Comparison of ENCODE assay signal across 1 cellular context in the genomic region with DNA sequence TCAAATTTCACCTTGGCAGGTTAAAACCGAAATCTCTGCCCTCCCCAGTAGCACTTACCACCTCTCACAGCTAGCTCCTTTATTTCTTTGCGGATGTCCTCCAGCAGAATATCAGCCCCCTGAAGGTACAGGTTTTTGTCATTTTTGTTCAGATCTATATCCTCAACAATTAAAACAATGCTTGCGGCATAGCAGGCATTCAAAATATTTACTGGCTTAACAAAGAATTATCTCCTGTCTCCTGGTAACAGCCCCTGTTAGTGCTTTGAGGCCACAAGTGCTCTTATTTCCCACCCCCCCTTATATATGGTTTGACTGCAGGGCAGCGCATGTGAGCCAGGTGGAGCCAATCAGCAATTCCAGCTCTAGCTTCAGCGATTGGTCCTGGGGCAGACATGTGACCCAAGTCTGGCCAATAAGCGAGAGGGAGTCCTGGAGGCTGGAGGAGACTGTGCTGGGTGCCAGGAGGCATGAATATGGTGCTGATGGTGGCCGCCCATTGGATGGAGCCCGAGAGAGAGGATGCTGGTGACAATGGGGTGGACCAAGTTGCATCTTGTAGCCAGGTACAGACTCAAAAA.
A peak's percentile ranks its signal among the peaks of the same experiment; 100 is the strongest.
TF ChIP-seq lines count a peak whose summit lies in the region.

No MANE protein-coding gene starts in this region.

TF ChIP-seq in HepG2, 621 proteins besides CTCF, POLR2A, EP300 and RAD21 (continued from another document):
- TF ChIP-seq, protein P1, sequence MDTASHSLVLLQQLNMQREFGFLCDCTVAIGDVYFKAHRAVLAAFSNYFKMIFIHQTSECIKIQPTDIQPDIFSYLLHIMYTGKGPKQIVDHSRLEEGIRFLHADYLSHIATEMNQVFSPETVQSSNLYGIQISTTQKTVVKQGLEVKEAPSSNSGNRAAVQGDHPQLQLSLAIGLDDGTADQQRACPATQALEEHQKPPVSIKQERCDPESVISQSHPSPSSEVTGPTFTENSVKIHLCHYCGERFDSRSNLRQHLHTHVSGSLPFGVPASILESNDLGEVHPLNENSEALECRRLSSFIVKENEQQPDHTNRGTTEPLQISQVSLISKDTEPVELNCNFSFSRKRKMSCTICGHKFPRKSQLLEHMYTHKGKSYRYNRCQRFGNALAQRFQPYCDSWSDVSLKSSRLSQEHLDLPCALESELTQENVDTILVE (CRISPR knock-in tag; IDR thresholded peaks at IDR 0.05): no peak
- TF ChIP-seq U2AF1 (optimal IDR thresholded peaks at IDR 0.05; ENCODE audit: low read depth, low read length) (no peak), NFYC (CRISPR knock-in tag; IDR thresholded peaks at IDR 0.05) (peak; percentile 70), ZNF224 (CRISPR knock-in tag; IDR thresholded peaks at IDR 0.05) (no peak), SMYD3 (CRISPR knock-in tag; IDR thresholded peaks at IDR 0.05) (no peak), CHCHD3 (CRISPR knock-in tag; IDR thresholded peaks at IDR 0.05) (no peak), ZNF841 (CRISPR knock-in tag; IDR thresholded peaks at IDR 0.05; ENCODE audit: borderline replicate concordance) (no peak), WIZ (CRISPR knock-in tag; IDR thresholded peaks at IDR 0.05) (no peak), BHLHE40 (IDR thresholded peaks at IDR 0.05; ENCODE audit: low read length) (no peak), ZSCAN25 (CRISPR knock-in tag; IDR thresholded peaks at IDR 0.05) (no peak), HHEX (CRISPR knock-in tag; IDR thresholded peaks at IDR 0.05) (no peak), ZBTB38 (CRISPR knock-in tag; IDR thresholded peaks at IDR 0.05) (no peak), NFYB (CRISPR knock-in tag; IDR thresholded peaks at IDR 0.05) (peak; percentile 61)
- TF ChIP-seq, protein P2, sequence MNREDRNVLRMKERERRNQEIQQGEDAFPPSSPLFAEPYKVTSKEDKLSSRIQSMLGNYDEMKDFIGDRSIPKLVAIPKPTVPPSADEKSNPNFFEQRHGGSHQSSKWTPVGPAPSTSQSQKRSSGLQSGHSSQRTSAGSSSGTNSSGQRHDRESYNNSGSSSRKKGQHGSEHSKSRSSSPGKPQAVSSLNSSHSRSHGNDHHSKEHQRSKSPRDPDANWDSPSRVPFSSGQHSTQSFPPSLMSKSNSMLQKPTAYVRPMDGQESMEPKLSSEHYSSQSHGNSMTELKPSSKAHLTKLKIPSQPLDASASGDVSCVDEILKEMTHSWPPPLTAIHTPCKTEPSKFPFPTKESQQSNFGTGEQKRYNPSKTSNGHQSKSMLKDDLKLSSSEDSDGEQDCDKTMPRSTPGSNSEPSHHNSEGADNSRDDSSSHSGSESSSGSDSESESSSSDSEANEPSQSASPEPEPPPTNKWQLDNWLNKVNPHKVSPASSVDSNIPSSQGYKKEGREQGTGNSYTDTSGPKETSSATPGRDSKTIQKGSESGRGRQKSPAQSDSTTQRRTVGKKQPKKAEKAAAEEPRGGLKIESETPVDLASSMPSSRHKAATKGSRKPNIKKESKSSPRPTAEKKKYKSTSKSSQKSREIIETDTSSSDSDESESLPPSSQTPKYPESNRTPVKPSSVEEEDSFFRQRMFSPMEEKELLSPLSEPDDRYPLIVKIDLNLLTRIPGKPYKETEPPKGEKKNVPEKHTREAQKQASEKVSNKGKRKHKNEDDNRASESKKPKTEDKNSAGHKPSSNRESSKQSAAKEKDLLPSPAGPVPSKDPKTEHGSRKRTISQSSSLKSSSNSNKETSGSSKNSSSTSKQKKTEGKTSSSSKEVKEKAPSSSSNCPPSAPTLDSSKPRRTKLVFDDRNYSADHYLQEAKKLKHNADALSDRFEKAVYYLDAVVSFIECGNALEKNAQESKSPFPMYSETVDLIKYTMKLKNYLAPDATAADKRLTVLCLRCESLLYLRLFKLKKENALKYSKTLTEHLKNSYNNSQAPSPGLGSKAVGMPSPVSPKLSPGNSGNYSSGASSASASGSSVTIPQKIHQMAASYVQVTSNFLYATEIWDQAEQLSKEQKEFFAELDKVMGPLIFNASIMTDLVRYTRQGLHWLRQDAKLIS (CRISPR knock-in tag; IDR thresholded peaks at IDR 0.05): no peak
- TF ChIP-seq, protein P3, sequence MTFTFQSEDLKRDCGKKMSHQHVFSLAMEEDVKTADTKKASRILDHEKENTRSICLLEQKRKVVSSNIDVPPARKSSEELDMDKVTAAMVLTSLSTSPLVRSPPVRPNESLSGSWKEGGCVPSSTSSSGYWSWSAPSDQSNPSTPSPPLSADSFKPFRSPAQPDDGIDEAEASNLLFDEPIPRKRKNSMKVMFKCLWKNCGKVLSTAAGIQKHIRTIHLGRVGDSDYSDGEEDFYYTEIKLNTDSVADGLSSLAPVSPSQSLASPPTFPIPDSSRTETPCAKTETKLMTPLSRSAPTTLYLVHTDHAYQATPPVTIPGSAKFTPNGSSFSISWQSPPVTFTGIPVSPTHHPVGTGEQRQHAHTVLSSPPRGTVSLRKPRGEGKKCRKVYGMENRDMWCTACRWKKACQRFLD (CRISPR knock-in tag; IDR thresholded peaks at IDR 0.05; ENCODE audit: borderline replicate concordance): no peak
- TF ChIP-seq, protein P4, sequence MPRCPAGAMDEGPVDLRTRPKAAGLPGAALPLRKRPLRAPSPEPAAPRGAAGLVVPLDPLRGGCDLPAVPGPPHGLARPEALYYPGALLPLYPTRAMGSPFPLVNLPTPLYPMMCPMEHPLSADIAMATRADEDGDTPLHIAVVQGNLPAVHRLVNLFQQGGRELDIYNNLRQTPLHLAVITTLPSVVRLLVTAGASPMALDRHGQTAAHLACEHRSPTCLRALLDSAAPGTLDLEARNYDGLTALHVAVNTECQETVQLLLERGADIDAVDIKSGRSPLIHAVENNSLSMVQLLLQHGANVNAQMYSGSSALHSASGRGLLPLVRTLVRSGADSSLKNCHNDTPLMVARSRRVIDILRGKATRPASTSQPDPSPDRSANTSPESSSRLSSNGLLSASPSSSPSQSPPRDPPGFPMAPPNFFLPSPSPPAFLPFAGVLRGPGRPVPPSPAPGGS (CRISPR knock-in tag; IDR thresholded peaks at IDR 0.05): no peak
- TF ChIP-seq, protein P5, sequence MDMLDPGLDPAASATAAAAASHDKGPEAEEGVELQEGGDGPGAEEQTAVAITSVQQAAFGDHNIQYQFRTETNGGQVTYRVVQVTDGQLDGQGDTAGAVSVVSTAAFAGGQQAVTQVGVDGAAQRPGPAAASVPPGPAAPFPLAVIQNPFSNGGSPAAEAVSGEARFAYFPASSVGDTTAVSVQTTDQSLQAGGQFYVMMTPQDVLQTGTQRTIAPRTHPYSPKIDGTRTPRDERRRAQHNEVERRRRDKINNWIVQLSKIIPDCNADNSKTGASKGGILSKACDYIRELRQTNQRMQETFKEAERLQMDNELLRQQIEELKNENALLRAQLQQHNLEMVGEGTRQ (IDR thresholded peaks at IDR 0.05; ENCODE audit: low read depth, low read length): peak; percentile 48
- TF ChIP-seq, protein P5 (CRISPR knock-in tag; IDR thresholded peaks at IDR 0.05; ENCODE audit: borderline replicate concordance): no peak; the same call in 1 of the 2 replicates
